Comparison of ENCODE assay signal across 1 cellular context in the genomic region with DNA sequence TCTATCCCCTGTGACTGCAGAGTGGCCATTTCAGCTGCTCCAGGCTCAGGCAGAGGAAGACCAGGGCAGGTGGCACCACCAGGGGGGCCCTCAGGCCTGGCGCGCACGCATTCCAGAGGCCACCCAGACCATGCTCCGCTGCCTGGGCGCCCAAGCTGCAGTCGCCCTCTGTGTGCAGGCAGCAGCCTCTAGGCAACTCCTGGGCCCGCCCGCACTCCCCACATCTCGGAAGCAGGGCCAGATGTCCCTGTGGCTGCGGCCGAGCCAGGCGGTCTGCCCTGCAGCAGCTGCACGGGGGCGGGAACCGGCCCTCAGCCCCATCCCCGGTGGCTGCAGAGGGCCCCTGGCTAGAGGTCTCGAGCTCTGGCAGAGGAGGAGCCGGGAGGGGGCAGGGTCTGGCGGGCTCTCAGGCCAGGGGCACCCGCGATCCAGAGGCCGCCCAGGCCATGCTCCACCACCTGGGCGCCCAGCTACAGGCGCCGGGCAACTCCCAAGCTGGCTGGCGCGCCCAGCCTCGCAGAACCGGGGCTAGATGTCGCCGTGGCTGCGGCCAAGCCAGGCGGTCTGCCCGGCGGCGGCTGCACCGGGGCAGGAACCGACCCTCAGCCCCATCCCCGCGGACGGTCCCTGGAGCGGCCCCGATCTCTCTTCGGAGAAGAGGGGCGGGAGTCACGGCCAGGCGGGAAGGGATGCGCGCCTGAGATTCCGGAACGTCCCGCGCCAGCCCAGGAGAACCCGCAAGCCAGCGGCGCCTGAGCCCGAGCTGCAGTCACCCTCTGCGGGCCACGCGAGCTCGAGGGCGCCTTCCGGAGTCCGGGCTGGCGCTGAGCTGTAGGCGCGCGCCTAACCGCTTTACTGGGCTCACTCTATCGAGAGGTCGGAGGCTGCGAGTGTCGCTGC.
TF ChIP-seq lines count a peak whose summit lies in the region.
"Not testable (repeated sequence)": the region's sequence is repeated elsewhere in the genome, so short reads cannot be mapped to it uniquely, and the experiment has no call there.

A gene (plus strand): TSS at position 855 of the 900 bp plus-strand sequence. CDS start 239 bp downstream, outside the sequence.

TF ChIP-seq in K562, 482 proteins besides CTCF, POLR2A, EP300 and RAD21:
- TF ChIP-seq, protein P1, sequence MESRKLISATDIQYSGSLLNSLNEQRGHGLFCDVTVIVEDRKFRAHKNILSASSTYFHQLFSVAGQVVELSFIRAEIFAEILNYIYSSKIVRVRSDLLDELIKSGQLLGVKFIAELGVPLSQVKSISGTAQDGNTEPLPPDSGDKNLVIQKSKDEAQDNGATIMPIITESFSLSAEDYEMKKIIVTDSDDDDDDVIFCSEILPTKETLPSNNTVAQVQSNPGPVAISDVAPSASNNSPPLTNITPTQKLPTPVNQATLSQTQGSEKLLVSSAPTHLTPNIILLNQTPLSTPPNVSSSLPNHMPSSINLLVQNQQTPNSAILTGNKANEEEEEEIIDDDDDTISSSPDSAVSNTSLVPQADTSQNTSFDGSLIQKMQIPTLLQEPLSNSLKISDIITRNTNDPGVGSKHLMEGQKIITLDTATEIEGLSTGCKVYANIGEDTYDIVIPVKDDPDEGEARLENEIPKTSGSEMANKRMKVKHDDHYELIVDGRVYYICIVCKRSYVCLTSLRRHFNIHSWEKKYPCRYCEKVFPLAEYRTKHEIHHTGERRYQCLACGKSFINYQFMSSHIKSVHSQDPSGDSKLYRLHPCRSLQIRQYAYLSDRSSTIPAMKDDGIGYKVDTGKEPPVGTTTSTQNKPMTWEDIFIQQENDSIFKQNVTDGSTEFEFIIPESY (CRISPR knock-in tag; IDR thresholded peaks at IDR 0.05) = peak; percentile 78
- TF ChIP-seq ETV1 (tag; conservative IDR thresholded peaks at IDR 0.05; ENCODE audit: low read depth) (peak; percentile 21; the same call in 1 of the 2 replicates), MYC (IDR thresholded peaks at IDR 0.05; ENCODE audit: low read depth, low read length) (0 out of 2 replicates have a peak, but pooled peaks have one; percentile 30), ZFP36 (IDR thresholded peaks at IDR 0.05; ENCODE audit: low read depth, low read length, partially characterized antibody) (peak; percentile 70), POLR2G (IDR thresholded peaks at IDR 0.05; ENCODE audit: low read depth, low read length) (peak; percentile 82), ZFX (CRISPR knock-in tag; IDR thresholded peaks at IDR 0.05) (peak; percentile 37), RBFOX2 (IDR thresholded peaks at IDR 0.05; ENCODE audit: low read depth, low read length) (peak; percentile 79), RBBP5 (IDR thresholded peaks at IDR 0.05; ENCODE audit: borderline replicate concordance, insufficient read depth, low read length, poor library complexity, severe bottlenecking) (peak; percentile 20), SUPT5H (IDR thresholded peaks at IDR 0.05) (0 out of 2 replicates have a peak, but pooled peaks have one; percentile 19), CXXC5 (CRISPR knock-in tag; IDR thresholded peaks at IDR 0.05) (peak; percentile 29; the same call in 1 of the 2 replicates), TAF1 (IDR thresholded peaks at IDR 0.05; ENCODE audit: control insufficient read depth, extremely low read depth, insufficient read depth, low read length, severe bottlenecking) (peak; percentile 43)
- not testable (repeated sequence) for TF ChIP-seq MYC (CRISPR knock-in tag; IDR thresholded peaks at IDR 0.05; ENCODE audit: borderline replicate concordance, low read depth)
- TF ChIP-seq, protein P2, sequence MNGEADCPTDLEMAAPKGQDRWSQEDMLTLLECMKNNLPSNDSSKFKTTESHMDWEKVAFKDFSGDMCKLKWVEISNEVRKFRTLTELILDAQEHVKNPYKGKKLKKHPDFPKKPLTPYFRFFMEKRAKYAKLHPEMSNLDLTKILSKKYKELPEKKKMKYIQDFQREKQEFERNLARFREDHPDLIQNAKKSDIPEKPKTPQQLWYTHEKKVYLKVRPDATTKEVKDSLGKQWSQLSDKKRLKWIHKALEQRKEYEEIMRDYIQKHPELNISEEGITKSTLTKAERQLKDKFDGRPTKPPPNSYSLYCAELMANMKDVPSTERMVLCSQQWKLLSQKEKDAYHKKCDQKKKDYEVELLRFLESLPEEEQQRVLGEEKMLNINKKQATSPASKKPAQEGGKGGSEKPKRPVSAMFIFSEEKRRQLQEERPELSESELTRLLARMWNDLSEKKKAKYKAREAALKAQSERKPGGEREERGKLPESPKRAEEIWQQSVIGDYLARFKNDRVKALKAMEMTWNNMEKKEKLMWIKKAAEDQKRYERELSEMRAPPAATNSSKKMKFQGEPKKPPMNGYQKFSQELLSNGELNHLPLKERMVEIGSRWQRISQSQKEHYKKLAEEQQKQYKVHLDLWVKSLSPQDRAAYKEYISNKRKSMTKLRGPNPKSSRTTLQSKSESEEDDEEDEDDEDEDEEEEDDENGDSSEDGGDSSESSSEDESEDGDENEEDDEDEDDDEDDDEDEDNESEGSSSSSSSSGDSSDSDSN (IDR thresholded peaks at IDR 0.05; ENCODE audit: borderline replicate concordance in 1 of 2, low read depth in 2 of 2, low read length in 2 of 2) = peak; percentile 74 to 91
- TF ChIP-seq, protein P3, sequence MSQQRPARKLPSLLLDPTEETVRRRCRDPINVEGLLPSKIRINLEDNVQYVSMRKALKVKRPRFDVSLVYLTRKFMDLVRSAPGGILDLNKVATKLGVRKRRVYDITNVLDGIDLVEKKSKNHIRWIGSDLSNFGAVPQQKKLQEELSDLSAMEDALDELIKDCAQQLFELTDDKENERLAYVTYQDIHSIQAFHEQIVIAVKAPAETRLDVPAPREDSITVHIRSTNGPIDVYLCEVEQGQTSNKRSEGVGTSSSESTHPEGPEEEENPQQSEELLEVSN (IDR thresholded peaks at IDR 0.05; ENCODE audit: borderline replicate concordance in 1 of 2, extremely low read depth in 1 of 2, insufficient read depth in 1 of 2, insufficient read length in 1 of 2, low read depth in 1 of 2, low read length in 1 of 2, poor library complexity in 1 of 2, severe bottlenecking in 1 of 2) = peak in 1 of 2 experiments; percentile 53
TF ChIP-seq in K562: peak in this region for 13; not testable (repeated sequence) for 469.
